In genomic region chr17:74873036-74873873, GRCh38 we compare ENCODE assay signal across 1 cellular context.
TF ChIP-seq lines count a peak whose summit lies in the region.

No MANE protein-coding gene starts in this region.

TF ChIP-seq in HepG2, 621 proteins besides CTCF, POLR2A, EP300 and RAD21 (continued from another document and continues in another):
- TF ChIP-seq, protein P1, sequence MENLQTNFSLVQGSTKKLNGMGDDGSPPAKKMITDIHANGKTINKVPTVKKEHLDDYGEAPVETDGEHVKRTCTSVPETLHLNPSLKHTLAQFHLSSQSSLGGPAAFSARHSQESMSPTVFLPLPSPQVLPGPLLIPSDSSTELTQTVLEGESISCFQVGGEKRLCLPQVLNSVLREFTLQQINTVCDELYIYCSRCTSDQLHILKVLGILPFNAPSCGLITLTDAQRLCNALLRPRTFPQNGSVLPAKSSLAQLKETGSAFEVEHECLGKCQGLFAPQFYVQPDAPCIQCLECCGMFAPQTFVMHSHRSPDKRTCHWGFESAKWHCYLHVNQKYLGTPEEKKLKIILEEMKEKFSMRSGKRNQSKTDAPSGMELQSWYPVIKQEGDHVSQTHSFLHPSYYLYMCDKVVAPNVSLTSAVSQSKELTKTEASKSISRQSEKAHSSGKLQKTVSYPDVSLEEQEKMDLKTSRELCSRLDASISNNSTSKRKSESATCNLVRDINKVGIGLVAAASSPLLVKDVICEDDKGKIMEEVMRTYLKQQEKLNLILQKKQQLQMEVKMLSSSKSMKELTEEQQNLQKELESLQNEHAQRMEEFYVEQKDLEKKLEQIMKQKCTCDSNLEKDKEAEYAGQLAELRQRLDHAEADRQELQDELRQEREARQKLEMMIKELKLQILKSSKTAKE (CRISPR knock-in tag; IDR thresholded peaks at IDR 0.05; ENCODE audit: borderline replicate concordance), result no peak
- TF ChIP-seq ZNF850 (CRISPR knock-in tag; conservative IDR thresholded peaks at IDR 0.05) (no peak), ZNF737 (CRISPR knock-in tag; IDR thresholded peaks at IDR 0.05; ENCODE audit: borderline replicate concordance) (no peak), ZSCAN12 (CRISPR knock-in tag; IDR thresholded peaks at IDR 0.05) (no peak), THAP8 (CRISPR knock-in tag; IDR thresholded peaks at IDR 0.05; ENCODE audit: borderline replicate concordance) (no peak), DBP (CRISPR knock-in tag; IDR thresholded peaks at IDR 0.05; ENCODE audit: not compliant biosample characterization) (no peak), ZNF749 (CRISPR knock-in tag; IDR thresholded peaks at IDR 0.05; ENCODE audit: borderline replicate concordance) (no peak), ZNF570 (CRISPR knock-in tag; IDR thresholded peaks at IDR 0.05; ENCODE audit: borderline replicate concordance) (no peak), ZNF569 (CRISPR knock-in tag; IDR thresholded peaks at IDR 0.05; ENCODE audit: borderline replicate concordance) (0 out of 2 replicates have a peak, but pooled peaks have one; percentile 29), ZNF329 (CRISPR knock-in tag; IDR thresholded peaks at IDR 0.05; ENCODE audit: low read depth) (no peak), NFRKB (IDR thresholded peaks at IDR 0.05) (no peak), PLSCR1 (CRISPR knock-in tag; IDR thresholded peaks at IDR 0.05; ENCODE audit: borderline replicate concordance) (no peak), HMGXB3 (CRISPR knock-in tag; IDR thresholded peaks at IDR 0.05; ENCODE audit: borderline replicate concordance) (peak; percentile 99), ZHX2 (IDR thresholded peaks at IDR 0.05; ENCODE audit: low read depth) (peak; percentile 86), ZHX2 (CRISPR knock-in tag; IDR thresholded peaks at IDR 0.05; ENCODE audit: borderline replicate concordance) (no peak), ZNF362 (CRISPR knock-in tag; IDR thresholded peaks at IDR 0.05; ENCODE audit: borderline replicate concordance) (no peak), ATF7 (IDR thresholded peaks at IDR 0.05) (no peak; the same call in 1 of the 2 replicates), ATF7 (CRISPR knock-in tag; IDR thresholded peaks at IDR 0.05) (no peak), CCDC6 (CRISPR knock-in tag; IDR thresholded peaks at IDR 0.05) (no peak), ZNF256 (CRISPR knock-in tag; conservative IDR thresholded peaks at IDR 0.05) (no peak), ZNF644 (CRISPR knock-in tag; IDR thresholded peaks at IDR 0.05; ENCODE audit: low read depth) (no peak), SMARCC2 (IDR thresholded peaks at IDR 0.05) (no peak), SAP130 (CRISPR knock-in tag; IDR thresholded peaks at IDR 0.05; ENCODE audit: low read depth) (peak; percentile 83), TBX2 (CRISPR knock-in tag; IDR thresholded peaks at IDR 0.05; ENCODE audit: borderline replicate concordance) (no peak; the same call in 1 of the 2 replicates), HHEX (CRISPR knock-in tag; IDR thresholded peaks at IDR 0.05) (0 out of 2 replicates have a peak, but pooled peaks have one; percentile 29), ZNF317 (CRISPR knock-in tag; IDR thresholded peaks at IDR 0.05) (peak; percentile 18; the same call in 1 of the 2 replicates), ISL2 (CRISPR knock-in tag; IDR thresholded peaks at IDR 0.05) (peak; percentile 37), FOXP4 (CRISPR knock-in tag; IDR thresholded peaks at IDR 0.05) (no peak; the same call in 1 of the 2 replicates)
- TF ChIP-seq, protein P2, sequence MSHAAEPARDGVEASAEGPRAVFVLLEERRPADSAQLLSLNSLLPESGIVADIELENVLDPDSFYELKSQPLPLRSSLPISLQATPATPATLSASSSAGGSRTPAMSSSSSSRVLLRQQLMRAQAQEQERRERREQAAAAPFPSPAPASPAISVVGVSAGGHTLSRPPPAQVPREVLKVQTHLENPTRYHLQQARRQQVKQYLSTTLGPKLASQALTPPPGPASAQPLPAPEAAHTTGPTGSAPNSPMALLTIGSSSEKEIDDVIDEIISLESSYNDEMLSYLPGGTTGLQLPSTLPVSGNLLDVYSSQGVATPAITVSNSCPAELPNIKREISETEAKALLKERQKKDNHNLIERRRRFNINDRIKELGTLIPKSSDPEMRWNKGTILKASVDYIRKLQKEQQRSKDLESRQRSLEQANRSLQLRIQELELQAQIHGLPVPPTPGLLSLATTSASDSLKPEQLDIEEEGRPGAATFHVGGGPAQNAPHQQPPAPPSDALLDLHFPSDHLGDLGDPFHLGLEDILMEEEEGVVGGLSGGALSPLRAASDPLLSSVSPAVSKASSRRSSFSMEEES (CRISPR knock-in tag; IDR thresholded peaks at IDR 0.05), result peak; percentile 79
- TF ChIP-seq, protein P3, sequence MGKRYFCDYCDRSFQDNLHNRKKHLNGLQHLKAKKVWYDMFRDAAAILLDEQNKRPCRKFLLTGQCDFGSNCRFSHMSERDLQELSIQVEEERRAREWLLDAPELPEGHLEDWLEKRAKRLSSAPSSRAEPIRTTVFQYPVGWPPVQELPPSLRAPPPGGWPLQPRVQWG (CRISPR knock-in tag; IDR thresholded peaks at IDR 0.05; ENCODE audit: borderline replicate concordance, low read depth), result no peak
- TF ChIP-seq, protein P4, sequence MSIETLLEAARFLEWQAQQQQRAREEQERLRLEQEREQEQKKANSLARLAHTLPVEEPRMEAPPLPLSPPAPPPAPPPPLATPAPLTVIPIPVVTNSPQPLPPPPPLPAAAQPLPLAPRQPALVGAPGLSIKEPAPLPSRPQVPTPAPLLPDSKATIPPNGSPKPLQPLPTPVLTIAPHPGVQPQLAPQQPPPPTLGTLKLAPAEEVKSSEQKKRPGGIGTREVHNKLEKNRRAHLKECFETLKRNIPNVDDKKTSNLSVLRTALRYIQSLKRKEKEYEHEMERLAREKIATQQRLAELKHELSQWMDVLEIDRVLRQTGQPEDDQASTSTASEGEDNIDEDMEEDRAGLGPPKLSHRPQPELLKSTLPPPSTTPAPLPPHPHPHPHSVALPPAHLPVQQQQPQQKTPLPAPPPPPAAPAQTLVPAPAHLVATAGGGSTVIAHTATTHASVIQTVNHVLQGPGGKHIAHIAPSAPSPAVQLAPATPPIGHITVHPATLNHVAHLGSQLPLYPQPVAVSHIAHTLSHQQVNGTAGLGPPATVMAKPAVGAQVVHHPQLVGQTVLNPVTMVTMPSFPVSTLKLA (IDR thresholded peaks at IDR 0.05), result peak; percentile 66
- TF ChIP-seq, protein P5, sequence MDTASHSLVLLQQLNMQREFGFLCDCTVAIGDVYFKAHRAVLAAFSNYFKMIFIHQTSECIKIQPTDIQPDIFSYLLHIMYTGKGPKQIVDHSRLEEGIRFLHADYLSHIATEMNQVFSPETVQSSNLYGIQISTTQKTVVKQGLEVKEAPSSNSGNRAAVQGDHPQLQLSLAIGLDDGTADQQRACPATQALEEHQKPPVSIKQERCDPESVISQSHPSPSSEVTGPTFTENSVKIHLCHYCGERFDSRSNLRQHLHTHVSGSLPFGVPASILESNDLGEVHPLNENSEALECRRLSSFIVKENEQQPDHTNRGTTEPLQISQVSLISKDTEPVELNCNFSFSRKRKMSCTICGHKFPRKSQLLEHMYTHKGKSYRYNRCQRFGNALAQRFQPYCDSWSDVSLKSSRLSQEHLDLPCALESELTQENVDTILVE (CRISPR knock-in tag; IDR thresholded peaks at IDR 0.05), result 0 out of 2 replicates have a peak, but pooled peaks have one; percentile 47
